In genomic region chr7:111730476-111731300, GRCh38 we compare ENCODE assay signal across 9 cellular contexts.
DNase-seq lines count a peak whose midpoint lies in the region; ATAC-seq, FAIRE-seq and TF ChIP-seq lines count a peak whose summit lies in the region.
"Had no signal": no experiment of that assay in that cellular context is flagged by ENCODE, and none has a peak within 500 bp of the region (broad histone marks: within the 10 kb centered on the region; RNA-seq: fewer than 3 reads in every experiment).

No MANE protein-coding gene starts in this region.

- DNase-seq in activated naive CD4-positive, alpha-beta T cell treated with anti-CD3 and anti-CD28 coated beads for 36 hours, result peak; percentile 12
- no peak for DNase-seq in activated naive CD4-positive, alpha-beta T cell treated with anti-CD3 and anti-CD28 coated beads, Interleukin-2, amount 10 ng/mL, durations not matched to agents 7 days and 5 days
- DNase-seq in NCI-H748 treated with DMSO at 0.1 percent for 48 hours (lab: John Stamatoyannopoulos, UW), result peak; percentile 40
- no peak for DNase-seq in H1 (ENCODE audit: low read depth in 1 of 2, low spot score in 2 of 2)
- no peak for DNase-seq in DMS79 (lab: John Stamatoyannopoulos, UW)
- no peak for DNase-seq in omental fat pad (ENCODE audit: low spot score)

- no peak overlapping the region for H2BK120ac ChIP-seq in H1 (replicated peaks; ENCODE audit: low read depth, low read length)

- no peak overlapping the region for H2AK5ac ChIP-seq in H1 (ENCODE audit: low read depth, low read length)

- H3K4me1 Mint-ChIP-seq in activated naive CD4-positive, alpha-beta T cell treated with anti-CD3 and anti-CD28 coated beads for 36 hours (ENCODE audit: low read depth), result no peaks in the 10 kb centered on the region
- H3K4me1 Mint-ChIP-seq in activated naive CD4-positive, alpha-beta T cell treated with anti-CD3 and anti-CD28 coated beads, Interleukin-2, amount 10 ng/mL, durations not matched to agents 7 days and 5 days, result no peaks in the 10 kb centered on the region
- no peaks in the 10 kb centered on the region for H3K4me1 Mint-ChIP-seq in stimulated activated memory B cell treated with anti-CD40 and anti-IgM and Interleukin-4, amounts not matched to agents 10 μg/mL and 1 μg/mL and 100 μg/mL, for 72 hours

- 92% methylated on average over 13 of the region's 13 CpGs; no CpG with 5 or more reads in 1 of the 2 experiments for WGBS in H1 (ENCODE audit: extremely low coverage in 1 of 2, insufficient coverage in 1 of 2, insufficient read length in 1 of 2, insufficient replicate concordance in 2 of 2, low coverage in 1 of 2, low lambda C conversion rate in 2 of 2, missing lambda C conversion rate in 1 of 2), 2 experiments

- no peak overlapping the region for H2BK15ac ChIP-seq in H1 (ENCODE audit: low read length)

- H3K27me3 ChIP-seq in H1 (replicated peaks in 1 of 4; ENCODE audit: control insufficient read depth in 3 of 4, extremely low read depth in 1 of 4, insufficient read depth in 3 of 4, low read length in 3 of 4), result no peaks in the 10 kb centered on the region

- H3K4me3 Mint-ChIP-seq in activated naive CD4-positive, alpha-beta T cell treated with anti-CD3 and anti-CD28 coated beads for 36 hours, result no peak overlapping the region
- no peak overlapping the region for H3K4me3 Mint-ChIP-seq in activated naive CD4-positive, alpha-beta T cell treated with anti-CD3 and anti-CD28 coated beads, Interleukin-2, amount 10 ng/mL, durations not matched to agents 7 days and 5 days
- H3K4me3 Mint-ChIP-seq in stimulated activated memory B cell treated with anti-CD40 and anti-IgM and Interleukin-4, amounts not matched to agents 10 μg/mL and 1 μg/mL and 100 μg/mL, for 72 hours, result no peak overlapping the region
- H3K4me3 Mint-ChIP-seq: activated naive CD8-positive, alpha-beta T cell had no signal

- no peaks in the 10 kb centered on the region for H3K4me1 ChIP-seq in H1 (replicated peaks in 1 of 4; ENCODE audit: control insufficient read depth in 3 of 4, insufficient read depth in 4 of 4, low read length in 3 of 4)

- H3K56ac ChIP-seq in H1 (replicated peaks; ENCODE audit: insufficient read length, low read depth, low read length), result no peak overlapping the region

- peaks cover 0 to 3% (median 0%) of the 10 kb centered on the region in 4 experiments; a peak in 1 of 8 replicates for H3K36me3 ChIP-seq in H1 (ENCODE audit: control insufficient read depth in 2 of 4, insufficient read depth in 4 of 4, low read length in 3 of 4)

- no peak overlapping the region for H4K8ac ChIP-seq in H1 (ENCODE audit: extremely low read depth, insufficient read depth, low read length)

- no peaks in the 10 kb centered on the region for H4K20me1 ChIP-seq in H1 (replicated peaks in 1 of 2; ENCODE audit: control insufficient read depth in 1 of 2, insufficient read depth in 2 of 2, low read length in 2 of 2)

- TF ChIP-seq CTCF in H1 (IDR thresholded peaks at IDR 0.05; ENCODE audit: control extremely low read depth in 1 of 3, insufficient read depth in 1 of 3, low read depth in 1 of 3, low read length in 3 of 3) (peak in 2 of 3 experiments; percentile 68 to 73; a peak in 3 of 4 replicates), omental fat pad (IDR thresholded peaks at IDR 0.05) (no peak)

- TF ChIP-seq RAD21 in H1 (IDR thresholded peaks at IDR 0.05 in 1 of 2, conservative IDR thresholded peaks at IDR 0.05 in 1 of 2; ENCODE audit: low read depth in 2 of 2, low read length in 2 of 2), result peak; percentile 88 to 90

- H4K91ac ChIP-seq in H1 (replicated peaks; ENCODE audit: insufficient read length, low read length), result no peak overlapping the region

- intact Hi-C loops in activated naive CD4-positive, alpha-beta T cell treated with anti-CD3 and anti-CD28 coated beads for 36 hours (cut with micrococcal nuclease), result loop anchor here (2.0 to 5.0 kb wide), 4 partner anchors 243 to 1640 kb away; partner anchors contain the start of gene LRRN3

- H4K5ac ChIP-seq in H1 (ENCODE audit: insufficient read length, low read depth, low read length), result no peak overlapping the region

- H3K79me1 ChIP-seq in H1 (ENCODE audit: low read depth, low read length), result no peaks in the 10 kb centered on the region

- CTCF ChIA-PET in activated naive CD4-positive, alpha-beta T cell treated with anti-CD3 and anti-CD28 coated beads for 36 hours (lab: Charles Lee), result interaction anchor here (1.0 to 1.9 kb wide), 4 partner anchors 9 to 632 kb away, joined by 3 to 8 read pairs (median 5); no protein-coding TSS in a partner anchor
- CTCF ChIA-PET in activated naive CD4-positive, alpha-beta T cell treated with anti-CD3 and anti-CD28 coated beads, Interleukin-2, amount 10 ng/mL, durations not matched to agents 7 days and 5 days (lab: Charles Lee), result no interaction called here
- CTCF ChIA-PET in H1 (lab: Charles Lee; ENCODE audit: partially characterized antibody), result interaction anchor here (0.6 to 4.8 kb wide), 49 partner anchors 8 to 1685 kb away, joined by 3 to 37 read pairs (median 4); no protein-coding TSS in a partner anchor

- no peak overlapping the region for H3K23ac ChIP-seq in H1 (ENCODE audit: insufficient read length)

- ATAC-seq in HG02870 (IDR thresholded peaks at IDR 0.05; ENCODE audit: unreplicated experiment) (peak; percentile 72), omental fat pad (ENCODE audit: low FRiP score) (no peak)
- ATAC-seq in stimulated activated memory B cell treated with anti-CD40 and anti-IgM and Interleukin-4, amounts not matched to agents 10 μg/mL and 1 μg/mL and 100 μg/mL, for 72 hours, result peak; percentile 31

- H2BK20ac ChIP-seq in H1 (ENCODE audit: low read length), result no peak overlapping the region

- H3K9me3 Mint-ChIP-seq in activated naive CD4-positive, alpha-beta T cell treated with anti-CD3 and anti-CD28 coated beads for 36 hours, result no peaks in the 10 kb centered on the region
- no peaks in the 10 kb centered on the region for H3K9me3 Mint-ChIP-seq in activated naive CD4-positive, alpha-beta T cell treated with anti-CD3 and anti-CD28 coated beads, Interleukin-2, amount 10 ng/mL, durations not matched to agents 7 days and 5 days
- no peaks in the 10 kb centered on the region for H3K9me3 Mint-ChIP-seq in stimulated activated memory B cell treated with anti-CD40 and anti-IgM and Interleukin-4, amounts not matched to agents 10 μg/mL and 1 μg/mL and 100 μg/mL, for 72 hours

- H2BK5ac ChIP-seq in H1 (ENCODE audit: low read depth, low read length), result no peak overlapping the region

- TF ChIP-seq POLR2A in H1 (IDR thresholded peaks at IDR 0.05; ENCODE audit: control extremely low read depth in 1 of 2, low read depth in 2 of 2, low read length in 2 of 2), result no peak

- no peak overlapping the region for H3K4ac ChIP-seq in H1 (replicated peaks; ENCODE audit: insufficient read length, low read depth, low read length)

- no peak overlapping the region for H3K4me3 ChIP-seq in H1 (ENCODE audit: extremely low read depth in 1 of 4, insufficient read depth in 2 of 4, low read depth in 3 of 4, low read length in 4 of 4)

- H3K79me2 ChIP-seq in H1 (ENCODE audit: control insufficient read depth in 1 of 2, insufficient read depth in 2 of 2, low read length in 2 of 2), result no peaks in the 10 kb centered on the region

- no peak overlapping the region for H3K14ac ChIP-seq in H1 (ENCODE audit: insufficient read length)

- H3K27ac ChIP-seq in H1 (ENCODE audit: low read depth, low read length), result no peak overlapping the region

- H2AFZ ChIP-seq in H1 (ENCODE audit: low read length), result no peak overlapping the region

- H3K18ac ChIP-seq in H1 (ENCODE audit: extremely low read depth, low read length), result no peak overlapping the region

- H2BK12ac ChIP-seq in H1 (ENCODE audit: low read depth, low read length), result no peak overlapping the region

- H3K27ac Mint-ChIP-seq in activated naive CD4-positive, alpha-beta T cell treated with anti-CD3 and anti-CD28 coated beads for 36 hours, result no peak overlapping the region
- no peak overlapping the region for H3K27ac Mint-ChIP-seq in activated naive CD4-positive, alpha-beta T cell treated with anti-CD3 and anti-CD28 coated beads, Interleukin-2, amount 10 ng/mL, durations not matched to agents 7 days and 5 days
- H3K27ac Mint-ChIP-seq in stimulated activated memory B cell treated with anti-CD40 and anti-IgM and Interleukin-4, amounts not matched to agents 10 μg/mL and 1 μg/mL and 100 μg/mL, for 72 hours, result no peak overlapping the region
- H3K27ac Mint-ChIP-seq: activated naive CD8-positive, alpha-beta T cell had no signal

- peaks cover 4% of the 10 kb centered on the region for H3K27me3 Mint-ChIP-seq in activated naive CD4-positive, alpha-beta T cell treated with anti-CD3 and anti-CD28 coated beads for 36 hours (ENCODE audit: low read depth)
- H3K27me3 Mint-ChIP-seq in activated naive CD4-positive, alpha-beta T cell treated with anti-CD3 and anti-CD28 coated beads, Interleukin-2, amount 10 ng/mL, durations not matched to agents 7 days and 5 days, result peaks cover 6% of the 10 kb centered on the region
- H3K27me3 Mint-ChIP-seq in stimulated activated memory B cell treated with anti-CD40 and anti-IgM and Interleukin-4, amounts not matched to agents 10 μg/mL and 1 μg/mL and 100 μg/mL, for 72 hours, result peaks cover 2% of the 10 kb centered on the region
- H3K27me3 Mint-ChIP-seq: activated naive CD8-positive, alpha-beta T cell had no signal

- H3K9ac ChIP-seq in H1 (replicated peaks in 1 of 4; ENCODE audit: extremely low read depth in 1 of 4, low read depth in 3 of 4, low read length in 3 of 4), result no peak overlapping the region

- no peaks in the 10 kb centered on the region for H3K9me3 ChIP-seq in H1 (ENCODE audit: insufficient read depth in 2 of 2, low read depth in 1 of 2, low read length in 1 of 2)

- no peak for TF ChIP-seq EP300 in H1 (IDR thresholded peaks at IDR 0.05; ENCODE audit: borderline replicate concordance in 1 of 2, low read depth in 2 of 2, low read length in 2 of 2)

- POLR2A ChIA-PET in H1 (lab: Charles Lee; ENCODE audit: partially characterized antibody), result no interaction called here

- H3K36me3 Mint-ChIP-seq in activated naive CD4-positive, alpha-beta T cell treated with anti-CD3 and anti-CD28 coated beads for 36 hours (ENCODE audit: low read depth), result no peaks in the 10 kb centered on the region
- no peaks in the 10 kb centered on the region for H3K36me3 Mint-ChIP-seq in activated naive CD4-positive, alpha-beta T cell treated with anti-CD3 and anti-CD28 coated beads, Interleukin-2, amount 10 ng/mL, durations not matched to agents 7 days and 5 days
- no peaks in the 10 kb centered on the region for H3K36me3 Mint-ChIP-seq in stimulated activated memory B cell treated with anti-CD40 and anti-IgM and Interleukin-4, amounts not matched to agents 10 μg/mL and 1 μg/mL and 100 μg/mL, for 72 hours
- H3K36me3 Mint-ChIP-seq: activated naive CD8-positive, alpha-beta T cell had no signal

- FAIRE-seq in H1 (lab: Jason Lieb, UNC), result peak; percentile 50

- no peaks in the 10 kb centered on the region for H3K23me2 ChIP-seq in H1 (ENCODE audit: low read depth, low read length)

- no peak overlapping the region for H3K4me2 ChIP-seq in H1 (ENCODE audit: insufficient read depth in 1 of 2, low read depth in 2 of 2, low read length in 2 of 2)

TF ChIP-seq in H1, 55 proteins besides CTCF, POLR2A, EP300 and RAD21 (continues in another document):
- TF ChIP-seq TEAD4 (IDR thresholded peaks at IDR 0.05; ENCODE audit: low read depth, low read length), result no peak

Comparison
In these comparisons a context has a peak if more than half of its experiments do, and no peak if none do; other contexts are left out.
1. DNase-seq: peak in activated naive CD4-positive, alpha-beta T cell treated with anti-CD3 and anti-CD28 coated beads for 36 hours (single experiment) and NCI-H748 treated with DMSO at 0.1 percent for 48 hours (single experiment); none in activated naive CD4-positive, alpha-beta T cell treated with anti-CD3 and anti-CD28 coated beads, Interleukin-2, amount 10 ng/mL, durations not matched to agents 7 days and 5 days (single experiment), H1 (0 of 2), DMS79 (single experiment) and omental fat pad (single experiment).
2. CTCF ChIP-seq: peak in H1 (2 of 3); none in omental fat pad (0 of 3).